10 cellular contexts compared by ENCODE assay signal in genomic region chr14:39641224-39641623, GRCh38.
DNase-seq lines count a peak whose midpoint lies in the region; ATAC-seq and TF ChIP-seq lines count a peak whose summit lies in the region.
"Had no signal": no experiment of that assay in that cellular context is flagged by ENCODE, and none has a peak within 500 bp of the region (broad histone marks: within the 10 kb centered on the region; RNA-seq: fewer than 3 reads in every experiment).

No MANE protein-coding gene starts in this region.

- no peaks in the 10 kb centered on the region for H3K27me3 Mint-ChIP-seq in activated naive CD8-positive, alpha-beta T cell treated with anti-CD3 and anti-CD28 coated beads, Interleukin-2, amount 50 U/mL, for 24 hours

- ATAC-seq in GM19324 (IDR thresholded peaks at IDR 0.05; ENCODE audit: low FRiP score, unreplicated experiment) (peak; percentile 89), HG03159 (IDR thresholded peaks at IDR 0.05; ENCODE audit: unreplicated experiment) (peak; percentile 70)
- no peak for ATAC-seq in activated naive CD8-positive, alpha-beta T cell treated with anti-CD3 and anti-CD28 coated beads, Interleukin-2, amount 50 U/mL, for 24 hours

- DNase-seq in GM13977 (ENCODE audit: low spot score) (peak; percentile 12), HCEC 1CT (no peak), SKM-1 (lab: John Stamatoyannopoulos, UW; ENCODE audit: unreplicated experiment) (no peak)
- DNase-seq in activated naive CD8-positive, alpha-beta T cell treated with anti-CD3 and anti-CD28 coated beads, Interleukin-2, amount 50 U/mL, for 24 hours, result no peak
- DNase-seq in stimulated activated CD4-positive, alpha-beta T cell treated with anti-CD3 and anti-CD28 coated beads, Interleukin-4, amount 100 ng/mL, for 24 hours, result no peak
- DNase-seq: activated CD4-positive, alpha-beta T cell treated with anti-CD3 and anti-CD28 coated beads for 4 hours; esophagus squamous epithelium; NCI-H2227 treated with DMSO at 0.1 percent for 48 hours had no signal

- peaks cover 11% of the 10 kb centered on the region for H3K4me1 Mint-ChIP-seq in activated naive CD8-positive, alpha-beta T cell treated with anti-CD3 and anti-CD28 coated beads, Interleukin-2, amount 50 U/mL, for 24 hours

- in situ Hi-C loops in GM13977 (cut with MboI; ENCODE audit: low pct_unique_long_range_greater_than_20kb, low sequenced_read_pairs, unreplicated experiment), result no loop called here

- H3K36me3 Mint-ChIP-seq in activated naive CD8-positive, alpha-beta T cell treated with anti-CD3 and anti-CD28 coated beads, Interleukin-2, amount 50 U/mL, for 24 hours (ENCODE audit: low read depth), result peaks cover 3% of the 10 kb centered on the region

- peak overlapping the region; percentile 49 for H3K4me3 Mint-ChIP-seq in activated naive CD8-positive, alpha-beta T cell treated with anti-CD3 and anti-CD28 coated beads, Interleukin-2, amount 50 U/mL, for 24 hours

- peaks cover 30% of the 10 kb centered on the region for H3K9me3 Mint-ChIP-seq in activated naive CD8-positive, alpha-beta T cell treated with anti-CD3 and anti-CD28 coated beads, Interleukin-2, amount 50 U/mL, for 24 hours

- no peak for TF ChIP-seq CTCF in GM13977 (IDR thresholded peaks at IDR 0.05; ENCODE audit: extremely low read depth, insufficient read depth, missing control alignments)

- peak overlapping the region; percentile 46 for H3K27ac Mint-ChIP-seq in activated naive CD8-positive, alpha-beta T cell treated with anti-CD3 and anti-CD28 coated beads, Interleukin-2, amount 50 U/mL, for 24 hours
